Comparison of ENCODE assay signal across 8 cellular contexts in the genomic region with DNA sequence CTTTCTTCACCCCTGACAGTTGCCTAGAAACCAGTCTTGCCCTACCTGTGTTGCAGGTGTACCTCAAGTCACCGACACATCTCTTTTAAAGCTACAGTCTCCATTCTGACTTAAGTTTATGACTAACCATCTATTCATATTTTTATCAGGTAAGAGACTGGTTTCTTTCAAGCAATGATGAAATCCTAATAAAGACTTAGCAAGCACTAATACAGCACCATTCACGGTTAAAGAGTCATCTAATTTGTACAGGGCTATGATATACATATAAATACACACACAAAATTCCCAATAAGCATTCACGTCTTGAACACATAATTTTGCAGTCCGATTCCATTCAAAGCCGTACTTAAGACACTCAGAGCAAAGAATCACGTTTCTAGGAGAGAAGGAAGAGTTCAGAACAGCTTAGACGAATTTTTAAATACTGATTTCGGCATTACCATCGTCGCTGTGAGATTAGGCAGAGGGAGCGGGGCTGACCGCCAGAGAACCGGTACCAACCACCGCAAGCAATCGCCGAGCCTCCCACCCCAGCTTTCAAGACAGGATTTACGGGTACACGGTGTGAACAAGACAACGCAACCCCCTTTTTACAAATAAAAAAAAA. TPM values are rescaled to one million over a fixed set of nuclear protein-coding genes. Genes with fewer than 3 reads are reported as not detected.
A peak's percentile ranks its signal among the peaks of the same experiment; 100 is the strongest.
DNase-seq lines count a peak whose midpoint lies in the region; ATAC-seq and TF ChIP-seq lines count a peak whose summit lies in the region.

No MANE protein-coding gene starts in this region.

- no peak overlapping the region for H2AFZ ChIP-seq in PC-9
- no peak overlapping the region for H2AFZ ChIP-seq in osteoblast (ENCODE audit: low read length)

- POLR2A ChIA-PET in PC-9 (lab: Charles Lee; ENCODE audit: unreplicated experiment), result interaction anchor here (0.6 kb wide), 2 partner anchors 968 to 1056 kb away, joined by 3 to 9 read pairs; no protein-coding TSS in a partner anchor

- H3K36me3 ChIP-seq in GM06990 (ENCODE audit: control insufficient read depth, insufficient read depth, low read length), result no peaks in the 10 kb centered on the region
- H3K36me3 ChIP-seq in PC-9 (ENCODE audit: low read depth), result peaks cover 47% of the 10 kb centered on the region
- H3K36me3 ChIP-seq in esophagus muscularis mucosa, result no peaks in the 10 kb centered on the region
- no peaks in the 10 kb centered on the region for H3K36me3 ChIP-seq in osteoblast (ENCODE audit: insufficient read depth, low read length)

- H4K20me1 ChIP-seq in PC-9 (ENCODE audit: insufficient read depth) (peaks cover 54% of the 10 kb centered on the region), osteoblast (ENCODE audit: insufficient read depth, low read length) (peaks cover 38% of the 10 kb centered on the region)

- TF ChIP-seq CTCF in GM06990 (IDR thresholded peaks at IDR 0.05; ENCODE audit: insufficient read depth, low read length, poor library complexity, severe bottlenecking) (no peak), PC-9 (conservative IDR thresholded peaks at IDR 0.05) (no peak), esophagus muscularis mucosa (IDR thresholded peaks at IDR 0.05) (no peak), osteoblast (IDR thresholded peaks at IDR 0.05; ENCODE audit: extremely low read depth, low read depth, low read length) (no peak)

- H3K79me2 ChIP-seq in PC-9 (ENCODE audit: low read depth) (peaks cover 80% of the 10 kb centered on the region), osteoblast (ENCODE audit: insufficient read depth, low read length) (peaks cover 66% of the 10 kb centered on the region)

- H3F3A ChIP-seq in PC-9 (ENCODE audit: insufficient read depth, low read depth), result peaks cover 71% of the 10 kb centered on the region

- CTCF ChIA-PET in PC-9 (lab: Charles Lee), result no interaction called here

- H3K27me3 ChIP-seq in GM06990 (replicated peaks; ENCODE audit: control insufficient read depth, insufficient read depth, low read length), result no peaks in the 10 kb centered on the region; the same call in 1 of the 2 replicates
- no peaks in the 10 kb centered on the region for H3K27me3 ChIP-seq in PC-9 (ENCODE audit: insufficient read depth, low read depth)
- H3K27me3 ChIP-seq in esophagus muscularis mucosa, result no peaks in the 10 kb centered on the region
- H3K27me3 ChIP-seq in osteoblast (ENCODE audit: insufficient read depth, low read length), result no peaks in the 10 kb centered on the region

- H3K4me3 ChIP-seq in GM06990 (replicated peaks; ENCODE audit: low read depth, low read length), result peak overlapping the region; percentile 53
- H3K4me3 ChIP-seq in PC-9, result peak overlapping the region; percentile 91
- H3K4me3 ChIP-seq in esophagus muscularis mucosa, result peak overlapping the region; percentile 89 to 97 (median 92)
- H3K4me3 ChIP-seq in osteoblast (ENCODE audit: insufficient read depth, low read length), result peak overlapping the region; percentile 81

- intact Hi-C loops in PC-9 (cut with micrococcal nuclease; ENCODE audit: unreplicated experiment) (loop anchor here (5.0 kb wide), 1 partner anchor 52 kb away; no protein-coding TSS in a partner anchor), esophagus muscularis mucosa (cut with DNase I) (loop anchor here (5.0 kb wide), 2 partner anchors 97 to 177 kb away; no protein-coding TSS in a partner anchor)

- peak overlapping the region; percentile 90 for H3K27ac ChIP-seq in PC-9
- H3K27ac ChIP-seq in esophagus muscularis mucosa (replicated peaks in 1 of 4), result peak overlapping the region; percentile 90 to 98 (median 95)
- peak overlapping the region; percentile 81 for H3K27ac ChIP-seq in osteoblast (ENCODE audit: low read depth, low read length)

- ATAC-seq in HG03342 (IDR thresholded peaks at IDR 0.05; ENCODE audit: unreplicated experiment) (no peak), GM21529 (IDR thresholded peaks at IDR 0.05; ENCODE audit: unreplicated experiment) (no peak)

- H3K9me3 ChIP-seq in PC-9 (ENCODE audit: insufficient read depth, low read depth) (no peaks in the 10 kb centered on the region), esophagus muscularis mucosa (no peaks in the 10 kb centered on the region), osteoblast (ENCODE audit: low read depth, low read length) (no peaks in the 10 kb centered on the region)

- BruUV-seq in PC-9 (replicated peaks; lab: Mats Ljungman, UMichigan), result TSS peak; percentile 48

- H3K4me1 ChIP-seq in PC-9 (replicated peaks; ENCODE audit: insufficient read depth) (peaks cover 31% of the 10 kb centered on the region), esophagus muscularis mucosa (peaks cover 43 to 66% (median 61%) of the 10 kb centered on the region in 4 donors), osteoblast (ENCODE audit: insufficient read depth, low read length) (peaks cover 63% of the 10 kb centered on the region)

- TF ChIP-seq POLR2A in esophagus muscularis mucosa (IDR thresholded peaks at IDR 0.05; ENCODE audit: low read depth), result no peak

- 3% methylated on average over 19 of the region's 19 CpGs for WGBS in esophagus muscularis mucosa

- no peak for TF ChIP-seq EP300 in esophagus muscularis mucosa (IDR thresholded peaks at IDR 0.05)

- H3K4me2 ChIP-seq in PC-9 (peak overlapping the region; percentile 91), osteoblast (ENCODE audit: insufficient read depth, low read length) (peak overlapping the region; percentile 76)

- no peak for DNase-seq in GM06990 (ENCODE audit: extremely low read depth, insufficient read length)
- peak in 1 of 2 experiments; percentile 78 for DNase-seq in PC-9
- DNase-seq in esophagus muscularis mucosa (ENCODE audit: extremely low spot score), result no peak
- no peak for DNase-seq in osteoblast (ENCODE audit: insufficient read length, low spot score, missing footprints)
- DNase-seq in mucosa of gallbladder (ENCODE audit: low spot score), result no peak
- no peak for DNase-seq in activated effector memory CD4-positive, alpha-beta T cell treated with Interleukin-2 at 50 U/mL for 16 hours

- H3K9me2 ChIP-seq in PC-9 (ENCODE audit: insufficient read depth), result no peaks in the 10 kb centered on the region

RNA-seq across cellular contexts. Expression of gene ERRFI1, which starts 0.9 kb away (rescaled TPM):
- total RNA-seq in PC-9 (2021), result 44.9 and 47.8 TPM in 2 replicates
- 100 to 1,000 TPM; 308 to 587 (median 435) TPM for total RNA-seq in esophagus muscularis mucosa
- total RNA-seq in osteoblast, result 60.4 and 69.5 TPM in 2 replicates
- 76.8 TPM for total RNA-seq in mucosa of gallbladder
